In the genomic region with DNA sequence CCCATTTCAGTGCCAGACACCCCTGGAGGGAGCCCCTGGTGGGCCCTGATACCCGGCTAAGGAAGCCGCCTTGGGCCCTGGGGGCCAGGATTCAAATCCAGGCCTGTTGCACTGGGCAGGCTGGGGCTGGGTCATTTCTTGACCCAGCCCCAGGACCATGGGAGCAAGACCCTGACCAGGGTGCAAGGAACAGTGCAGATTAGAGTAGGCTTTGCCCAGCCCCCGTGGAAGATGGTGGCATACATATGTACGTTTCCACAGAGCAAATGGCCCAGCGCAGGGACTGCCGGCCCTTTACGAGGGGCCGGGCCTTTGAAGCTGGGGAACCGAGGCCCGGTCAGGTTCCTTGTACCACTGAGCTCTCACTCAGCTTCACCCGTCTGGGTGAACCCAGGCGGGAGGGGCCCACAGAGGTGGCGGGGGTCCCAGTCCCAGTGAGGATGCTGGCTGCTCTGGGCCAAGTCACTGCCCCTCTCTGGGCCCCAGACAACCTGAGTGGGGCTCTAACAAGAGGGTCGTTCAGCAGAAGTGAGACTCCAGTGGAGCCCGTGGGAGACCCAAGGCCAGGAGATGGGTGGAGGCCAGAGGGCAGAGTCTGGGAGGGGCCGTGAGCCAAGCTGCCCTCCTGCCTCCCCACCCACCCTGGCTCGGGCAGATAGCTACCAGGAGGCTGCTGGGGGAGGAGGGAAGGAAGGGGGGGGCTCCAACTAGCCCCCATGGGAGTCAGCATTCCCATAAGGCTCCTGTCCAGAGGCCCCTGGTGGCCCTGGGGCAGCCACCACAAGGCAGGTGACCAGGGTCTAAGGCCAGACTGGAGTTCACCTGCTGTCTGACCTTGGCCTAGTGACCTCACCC, we compare ENCODE assay signal across 9 cellular contexts. TPM values are rescaled to one million over a fixed set of nuclear protein-coding genes. Genes with fewer than 3 reads are reported as not detected.
DNase-seq lines count a peak whose midpoint lies in the region; ATAC-seq and TF ChIP-seq lines count a peak whose summit lies in the region.
"Had no signal": no experiment of that assay in that cellular context is flagged by ENCODE, and none has a peak within 500 bp of the region (broad histone marks: within the 10 kb centered on the region; RNA-seq: fewer than 3 reads in every experiment).

No MANE protein-coding gene starts in this region.

- peak overlapping the region; percentile 59 to 86 for H3K4me3 ChIP-seq in muscle layer of colon (ENCODE audit: low read depth in 1 of 2, low read length in 2 of 2)
- H3K4me3 ChIP-seq in vagina, result peak overlapping the region; percentile 93 to 99

- peaks cover 3% of the 10 kb centered on the region for H3K36me3 Mint-ChIP-seq in stimulated activated naive CD8-positive, alpha-beta T cell treated with anti-CD3 and anti-CD28 coated beads, Interleukin-15, Interleukin-2, amounts not matched to agents 100 ng/mL and 50 ng/mL, for 24 hours (ENCODE audit: low read depth)
- H3K36me3 Mint-ChIP-seq in chondrocyte (ENCODE audit: low read depth) (peaks cover 2% of the 10 kb centered on the region), HFFc6 (ENCODE audit: low read depth) (no peaks in the 10 kb centered on the region)

- no peak for DNase-seq in stimulated activated naive CD8-positive, alpha-beta T cell treated with anti-CD3 and anti-CD28 coated beads, Interleukin-15, Interleukin-2, amounts not matched to agents 100 U/mL and 50 U/mL, for 24 hours
- DNase-seq in chondrocyte (ENCODE audit: low spot score), result no peak
- no peak for DNase-seq in vagina (ENCODE audit: extremely low spot score in 2 of 2)
- no peak for DNase-seq in HFFc6
- DNase-seq in OCI-M1 (lab: John Stamatoyannopoulos, UW), result no peak
- no peak for DNase-seq in cerebellar nuclear complex (lab: John Stamatoyannopoulos, UW)
- DNase-seq: NCI-H2171 had no signal

- intact Hi-C loops in vagina (cut with DNase I), result no loop called here

- no peak overlapping the region for H3K27ac Mint-ChIP-seq in stimulated activated naive CD8-positive, alpha-beta T cell treated with anti-CD3 and anti-CD28 coated beads, Interleukin-15, Interleukin-2, amounts not matched to agents 100 ng/mL and 50 ng/mL, for 24 hours
- H3K27ac Mint-ChIP-seq in chondrocyte (ENCODE audit: unreplicated experiment), result peak overlapping the region; percentile 24
- no peak overlapping the region for H3K27ac Mint-ChIP-seq in HFFc6

- H3K4me1 Mint-ChIP-seq in stimulated activated naive CD8-positive, alpha-beta T cell treated with anti-CD3 and anti-CD28 coated beads, Interleukin-15, Interleukin-2, amounts not matched to agents 100 ng/mL and 50 ng/mL, for 24 hours (ENCODE audit: low read depth), result peaks cover 49% of the 10 kb centered on the region
- peaks cover 36% of the 10 kb centered on the region for H3K4me1 Mint-ChIP-seq in chondrocyte (ENCODE audit: low read depth)
- H3K4me1 Mint-ChIP-seq in HFFc6 (ENCODE audit: low read depth), result peaks cover 6% of the 10 kb centered on the region; the same call in 1 of the 2 replicates

- H3K4me1 ChIP-seq in muscle layer of colon (ENCODE audit: insufficient read depth, low read length) (peaks cover 66% of the 10 kb centered on the region), vagina (peaks cover 86% of the 10 kb centered on the region)

- no peaks in the 10 kb centered on the region for H3K27me3 Mint-ChIP-seq in stimulated activated naive CD8-positive, alpha-beta T cell treated with anti-CD3 and anti-CD28 coated beads, Interleukin-15, Interleukin-2, amounts not matched to agents 100 ng/mL and 50 ng/mL, for 24 hours
- no peaks in the 10 kb centered on the region for H3K27me3 Mint-ChIP-seq in chondrocyte (ENCODE audit: low read depth)
- H3K27me3 Mint-ChIP-seq in HFFc6 (ENCODE audit: insufficient read depth), result peaks cover 1% of the 10 kb centered on the region

- H3K27me3 ChIP-seq in muscle layer of colon (ENCODE audit: control insufficient read depth in 1 of 2, insufficient read depth in 2 of 2, low read length in 2 of 2) (no peaks in the 10 kb centered on the region), vagina (no peaks in the 10 kb centered on the region)

- peak overlapping the region; percentile 83 for H3K27ac ChIP-seq in muscle layer of colon (ENCODE audit: low read depth, low read length)
- peak overlapping the region; percentile 100 for H3K27ac ChIP-seq in vagina

- H3K4me3 Mint-ChIP-seq in stimulated activated naive CD8-positive, alpha-beta T cell treated with anti-CD3 and anti-CD28 coated beads, Interleukin-15, Interleukin-2, amounts not matched to agents 100 ng/mL and 50 ng/mL, for 24 hours, result peak overlapping the region; percentile 84
- H3K4me3 Mint-ChIP-seq in chondrocyte (ENCODE audit: unreplicated experiment) (peak overlapping the region; percentile 79), HFFc6 (no peak overlapping the region)

- peaks cover 36% of the 10 kb centered on the region for H3K36me3 ChIP-seq in muscle layer of colon (ENCODE audit: insufficient read depth, low read length)
- peaks cover 0 to 23% of the 10 kb centered on the region in 2 donors for H3K36me3 ChIP-seq in vagina

- no peak for ATAC-seq in stimulated activated naive CD8-positive, alpha-beta T cell treated with anti-CD3 and anti-CD28 coated beads, Interleukin-15, Interleukin-2, amounts not matched to agents 100 U/mL and 50 U/mL, for 24 hours

- TF ChIP-seq CTCF in chondrocyte (IDR thresholded peaks at IDR 0.05), result no peak
- TF ChIP-seq CTCF in vagina (IDR thresholded peaks at IDR 0.05), result no peak
- TF ChIP-seq CTCF in HFFc6 (IDR thresholded peaks at IDR 0.05), result no peak

- TF ChIP-seq POLR2A in vagina (IDR thresholded peaks at IDR 0.05), result no peak

- H3K9me3 Mint-ChIP-seq in stimulated activated naive CD8-positive, alpha-beta T cell treated with anti-CD3 and anti-CD28 coated beads, Interleukin-15, Interleukin-2, amounts not matched to agents 100 ng/mL and 50 ng/mL, for 24 hours, result no peaks in the 10 kb centered on the region
- H3K9me3 Mint-ChIP-seq in chondrocyte (ENCODE audit: low read depth) (no peaks in the 10 kb centered on the region), HFFc6 (no peaks in the 10 kb centered on the region)

- peak overlapping the region; percentile 91 for H3K9ac ChIP-seq in muscle layer of colon (ENCODE audit: low read length)

- H3K9me3 ChIP-seq in muscle layer of colon (ENCODE audit: low read length), result no peaks in the 10 kb centered on the region
- no peaks in the 10 kb centered on the region for H3K9me3 ChIP-seq in vagina

RNA-seq across cellular contexts. Expression of a gene that starts 2.7 kb away (rescaled TPM):
- 32.8 to 127 TPM (median 125 TPM) in 3 replicates for total RNA-seq in chondrocyte
- 185 TPM for total RNA-seq in vagina
- 10 to 100 TPM; 61.5 to 82.9 (median 65.2) TPM for total RNA-seq in HFFc6 (2021; fragmentation: NEBNext Ultra II Directional; extraction: Animal tissue kit (Norgen Biotek cat#: 25700))

RNA-seq across cellular contexts. Expression of a gene that starts 32.8 kb away (rescaled TPM):
- total RNA-seq in chondrocyte (61.0 to 66.2 TPM (median 65.9 TPM) in 3 replicates), vagina (81.5 TPM)
- 10 to 100 TPM; 74.1 to 95.6 (median 84.7) TPM for total RNA-seq in HFFc6 (2021; fragmentation: NEBNext Ultra II Directional; extraction: Animal tissue kit (Norgen Biotek cat#: 25700))

RNA-seq across cellular contexts. Expression of a gene that starts 47.8 kb away (rescaled TPM):
- 34.6 to 48.0 TPM (median 45.5 TPM) in 3 replicates for total RNA-seq in chondrocyte
- 50.6 TPM for total RNA-seq in vagina
- 10 to 100 TPM; 47.1 to 52.6 (median 51.2) TPM for total RNA-seq in HFFc6 (2021; fragmentation: NEBNext Ultra II Directional; extraction: Animal tissue kit (Norgen Biotek cat#: 25700))

RNA-seq across cellular contexts. Expression of a gene that starts 48.4 kb away (rescaled TPM):
- total RNA-seq in chondrocyte, result 2.4 to 3.9 TPM (median 3.2 TPM) in 3 replicates
- total RNA-seq in vagina, result 7.9 TPM
- 1 to 10 TPM in 5 of 6 experiments, under 1 TPM in 1; 0.68 to 1.9 (median 1.5) TPM for total RNA-seq in HFFc6 (2021; fragmentation: NEBNext Ultra II Directional; extraction: Animal tissue kit (Norgen Biotek cat#: 25700))
